In genomic region chr3:4509043-4509442, GRCh38 we compare ENCODE assay signal across 20 cellular contexts. TPM values are rescaled to one million over a fixed set of nuclear protein-coding genes. Genes with fewer than 3 reads are reported as not detected.
DNase-seq lines count a peak whose midpoint lies in the region; ATAC-seq and TF ChIP-seq lines count a peak whose summit lies in the region.
"Had no signal": no experiment of that assay in that cellular context is flagged by ENCODE, and none has a peak within 500 bp of the region (broad histone marks: within the 10 kb centered on the region; RNA-seq: fewer than 3 reads in every experiment).

No MANE protein-coding gene starts in this region.

- no peaks in the 10 kb centered on the region for H3K27me3 ChIP-seq in Loucy (ENCODE audit: insufficient read depth, low read length, poor library complexity, severe bottlenecking)
- H3K27me3 ChIP-seq in uterus = no peaks in the 10 kb centered on the region
- H3K27me3 ChIP-seq: SJSA1 had no signal

- DNase-seq in activated naive CD8-positive, alpha-beta T cell treated with anti-CD3 and anti-CD28 coated beads, Interleukin-2, amount 50 U/mL, for 24 hours = no peak
- no peak for DNase-seq in activated naive CD8-positive, alpha-beta T cell treated with anti-CD3 and anti-CD28 coated beads for 36 hours
- DNase-seq in uterus = no peak
- DNase-seq in amygdala (lab: John Stamatoyannopoulos, UW) = no peak
- no peak for DNase-seq in germinal center (ENCODE audit: low spot score)
- DNase-seq in activated T-cell treated with anti-CD3 and anti-CD28 coated beads, Interleukin-2, amount 50 U/mL, for 48 hours = no peak
- DNase-seq: 8988T, ACHN, KG1, NCI-H1048, NCI-H1417, NCI-H1694, NCI-H2081, NCI-H2227 treated with DMSO at 0.1 percent for 48 hours, NCI-H526 treated with DMSO at 0.1 percent for 48 hours, Right ventricle myocardium superior, RPMI8226 had no signal

- H4K20me1 ChIP-seq in Loucy (ENCODE audit: insufficient read depth, low read length, poor library complexity, severe bottlenecking) = peaks cover 12% of the 10 kb centered on the region

- peaks cover 16% of the 10 kb centered on the region for H3K36me3 Mint-ChIP-seq in activated naive CD8-positive, alpha-beta T cell treated with anti-CD3 and anti-CD28 coated beads, Interleukin-2, amount 50 U/mL, for 24 hours (ENCODE audit: low read depth)
- peaks cover 33% of the 10 kb centered on the region for H3K36me3 Mint-ChIP-seq in activated naive CD8-positive, alpha-beta T cell treated with anti-CD3 and anti-CD28 coated beads for 36 hours
- peaks cover 21% of the 10 kb centered on the region for H3K36me3 Mint-ChIP-seq in nephron (ENCODE audit: low read depth)

- TF ChIP-seq CTCF in Loucy (conservative IDR thresholded peaks at IDR 0.05; ENCODE audit: low read length) (no peak), nephron (IDR thresholded peaks at IDR 0.05; ENCODE audit: unreplicated experiment in 3 of 3) (no peak), uterus (IDR thresholded peaks at IDR 0.05) (no peak)

- H3F3A ChIP-seq in Loucy (ENCODE audit: low read depth) = peaks cover 2% of the 10 kb centered on the region; the same call in 1 of the 2 replicates

- TF ChIP-seq POLR2A in uterus (IDR thresholded peaks at IDR 0.05) = no peak

- H3K27ac ChIP-seq in uterus = peak overlapping the region; percentile 48 to 91
- H3K27ac ChIP-seq: SJSA1 had no signal

- H2AFZ ChIP-seq in Loucy (ENCODE audit: low read length) = no peak overlapping the region

- H3K9me3 ChIP-seq in Loucy (ENCODE audit: insufficient read depth, low read depth, low read length) (no peaks in the 10 kb centered on the region), uterus (no peaks in the 10 kb centered on the region)
- H3K9me3 ChIP-seq: SJSA1 had no signal

- intact Hi-C loops in uterus (cut with DNase I; ENCODE audit: low total_unique reads) = loop anchor here (10.0 kb wide), 1 partner anchor 76 kb away; no protein-coding TSS in a partner anchor

- peaks cover 87% of the 10 kb centered on the region for H3K79me2 ChIP-seq in Loucy (ENCODE audit: insufficient read depth, low read length)

- H3K9me3 Mint-ChIP-seq in activated naive CD8-positive, alpha-beta T cell treated with anti-CD3 and anti-CD28 coated beads, Interleukin-2, amount 50 U/mL, for 24 hours = no peaks in the 10 kb centered on the region
- no peaks in the 10 kb centered on the region for H3K9me3 Mint-ChIP-seq in activated naive CD8-positive, alpha-beta T cell treated with anti-CD3 and anti-CD28 coated beads for 36 hours
- no peaks in the 10 kb centered on the region for H3K9me3 Mint-ChIP-seq in nephron

- H3K27me3 Mint-ChIP-seq in activated naive CD8-positive, alpha-beta T cell treated with anti-CD3 and anti-CD28 coated beads, Interleukin-2, amount 50 U/mL, for 24 hours = no peaks in the 10 kb centered on the region
- H3K27me3 Mint-ChIP-seq in activated naive CD8-positive, alpha-beta T cell treated with anti-CD3 and anti-CD28 coated beads for 36 hours = no peaks in the 10 kb centered on the region
- H3K27me3 Mint-ChIP-seq in nephron (ENCODE audit: low read depth) = no peaks in the 10 kb centered on the region

- H3K27ac Mint-ChIP-seq in activated naive CD8-positive, alpha-beta T cell treated with anti-CD3 and anti-CD28 coated beads, Interleukin-2, amount 50 U/mL, for 24 hours = peak overlapping the region; percentile 25
- H3K27ac Mint-ChIP-seq in activated naive CD8-positive, alpha-beta T cell treated with anti-CD3 and anti-CD28 coated beads for 36 hours = no peak overlapping the region
- peak overlapping the region; percentile 81 to 91 (median 87) for H3K27ac Mint-ChIP-seq in nephron

- H3K4me1 Mint-ChIP-seq in activated naive CD8-positive, alpha-beta T cell treated with anti-CD3 and anti-CD28 coated beads, Interleukin-2, amount 50 U/mL, for 24 hours = peaks cover 65% of the 10 kb centered on the region
- peaks cover 61% of the 10 kb centered on the region for H3K4me1 Mint-ChIP-seq in activated naive CD8-positive, alpha-beta T cell treated with anti-CD3 and anti-CD28 coated beads for 36 hours
- H3K4me1 Mint-ChIP-seq in nephron = peaks cover 91% of the 10 kb centered on the region

- H3K9ac ChIP-seq in Loucy (ENCODE audit: low read depth, low read length, poor library complexity, severe bottlenecking) = no peak overlapping the region

- no peak overlapping the region for H3K4me3 Mint-ChIP-seq in activated naive CD8-positive, alpha-beta T cell treated with anti-CD3 and anti-CD28 coated beads, Interleukin-2, amount 50 U/mL, for 24 hours
- no peak overlapping the region for H3K4me3 Mint-ChIP-seq in activated naive CD8-positive, alpha-beta T cell treated with anti-CD3 and anti-CD28 coated beads for 36 hours
- no peak overlapping the region for H3K4me3 Mint-ChIP-seq in nephron

- H3K4me1 ChIP-seq in Loucy (ENCODE audit: insufficient read depth, low read length, poor library complexity, severe bottlenecking) (peaks cover 48% of the 10 kb centered on the region), uterus (peaks cover 10 to 19% of the 10 kb centered on the region in 2 donors)
- H3K4me1 ChIP-seq: SJSA1 had no signal

- no peak overlapping the region for H3K4me3 ChIP-seq in Loucy (ENCODE audit: low read length, poor library complexity, severe bottlenecking)
- H3K4me3 ChIP-seq in uterus = no peak overlapping the region
- H3K4me3 ChIP-seq: SJSA1 had no signal

- no peak for ATAC-seq in activated naive CD8-positive, alpha-beta T cell treated with anti-CD3 and anti-CD28 coated beads, Interleukin-2, amount 50 U/mL, for 24 hours

- H3K4me2 ChIP-seq in Loucy (ENCODE audit: low read depth, low read length, poor library complexity, severe bottlenecking) = peak overlapping the region; percentile 94

- H3K36me3 ChIP-seq in Loucy (ENCODE audit: insufficient read depth, low read length) = no peaks in the 10 kb centered on the region; the same call in 1 of the 2 replicates
- no peaks in the 10 kb centered on the region for H3K36me3 ChIP-seq in uterus
- H3K36me3 ChIP-seq: SJSA1 had no signal

- no peaks in the 10 kb centered on the region for H3K9me2 ChIP-seq in Loucy (replicated peaks; ENCODE audit: low read depth, low read length)

RNA-seq across cellular contexts. Expression of gene ITPR1, which starts 15.9 kb away (rescaled TPM):
- 10 to 100 TPM; 58.4 to 59.5 TPM for total RNA-seq in activated naive CD8-positive, alpha-beta T cell treated with anti-CD3 and anti-CD28 coated beads for 36 hours
- total RNA-seq in uterus = 100 to 1,000 TPM in 3 of 4 donors, 10 to 100 TPM in 1; 98.2 to 224 (median 141) TPM

RNA-seq across cellular contexts. Expression of gene SUMF1, which starts 42.0 kb away (rescaled TPM):
- 1 to 10 TPM; 6.3 to 7.1 TPM for total RNA-seq in activated naive CD8-positive, alpha-beta T cell treated with anti-CD3 and anti-CD28 coated beads for 36 hours
- total RNA-seq in uterus = 10 to 100 TPM; 17.9 to 71.3 (median 30.3) TPM
